In genomic region chr6:75402296-75402695, GRCh38 we compare ENCODE assay signal across 12 cellular contexts.
A peak's percentile ranks its signal among the peaks of the same experiment; 100 is the strongest.
DNase-seq lines count a peak whose midpoint lies in the region; ATAC-seq and TF ChIP-seq lines count a peak whose summit lies in the region.
"Had no signal": no experiment of that assay in that cellular context is flagged by ENCODE, and none has a peak within 500 bp of the region (broad histone marks: within the 10 kb centered on the region; RNA-seq: fewer than 3 reads in every experiment).

No MANE protein-coding gene starts in this region.

- H3K4me3 ChIP-seq in fibroblast of mammary gland (ENCODE audit: control insufficient read depth, low read depth, low read length) = no peak overlapping the region
- no peak overlapping the region for H3K4me3 ChIP-seq in rectal smooth muscle tissue (ENCODE audit: low read length)
- no peak overlapping the region for H3K4me3 ChIP-seq in smooth muscle cell
- H3K4me3 ChIP-seq: dorsolateral prefrontal cortex had no signal

- H3K9me3 ChIP-seq in smooth muscle cell (replicated peaks; ENCODE audit: low read depth) = no peaks in the 10 kb centered on the region

- H3K27me3 ChIP-seq in rectal smooth muscle tissue (ENCODE audit: control insufficient read depth, insufficient read depth, low read length) = no peaks in the 10 kb centered on the region
- no peaks in the 10 kb centered on the region for H3K27me3 ChIP-seq in smooth muscle cell (ENCODE audit: low read depth)
- H3K27me3 ChIP-seq: dorsolateral prefrontal cortex had no signal

- WGBS in smooth muscle cell (ENCODE audit: low lambda C conversion rate) = 53% methylated on average over 3 of the region's 3 CpGs

- ATAC-seq in GM18870 (IDR thresholded peaks at IDR 0.05; ENCODE audit: unreplicated experiment) = no peak

- peak; percentile 58 for DNase-seq in GM04504 (ENCODE audit: low read depth)
- peak; percentile 52 for DNase-seq in NCI-H226
- DNase-seq in fibroblast of mammary gland (ENCODE audit: low read depth) = peak; percentile 83
- no peak for DNase-seq in stimulated activated CD8-positive, alpha-beta memory T cell treated with anti-CD3 and anti-CD28 coated beads, Interleukin-4, amount 100 ng/mL, for 48 hours
- no peak for DNase-seq in smooth muscle cell (lab: John Stamatoyannopoulos, UW; ENCODE audit: unreplicated experiment)
- DNase-seq in activated CD4-positive, alpha-beta T cell treated with anti-CD3 and anti-CD28 coated beads for 48 hours = no peak
- DNase-seq: dorsolateral prefrontal cortex; NCI-H1105; SIG-M5; stimulated activated CD4-positive, alpha-beta T cell treated with anti-CD3 and anti-CD28 coated beads, Interleukin-12 subunit alpha, Interleukin-12 subunit beta, amount 100 ng/mL, for 4 hours had no signal

- no peaks in the 10 kb centered on the region for H3F3A ChIP-seq in smooth muscle cell (ENCODE audit: low read depth)

- H3K36me3 ChIP-seq in rectal smooth muscle tissue (ENCODE audit: control insufficient read depth, insufficient read depth, low read length) = no peaks in the 10 kb centered on the region
- no peaks in the 10 kb centered on the region for H3K36me3 ChIP-seq in smooth muscle cell (ENCODE audit: low read depth)

- H3K27ac ChIP-seq in rectal smooth muscle tissue (ENCODE audit: low read depth, low read length) = peak overlapping the region; percentile 44
- no peak overlapping the region for H3K27ac ChIP-seq in smooth muscle cell (ENCODE audit: low read depth)
- H3K27ac ChIP-seq: dorsolateral prefrontal cortex had no signal

- no peaks in the 10 kb centered on the region for H4K20me1 ChIP-seq in smooth muscle cell (ENCODE audit: low read depth)

- no peak for TF ChIP-seq CTCF in fibroblast of mammary gland (conservative IDR thresholded peaks at IDR 0.05; ENCODE audit: control insufficient read depth, insufficient read depth, low read depth, low read length)
- TF ChIP-seq CTCF in smooth muscle cell (IDR thresholded peaks at IDR 0.05; ENCODE audit: borderline replicate concordance, insufficient read depth, poor library complexity, severe bottlenecking) = no peak

- no peak overlapping the region for H3K4me2 ChIP-seq in smooth muscle cell

- no peaks in the 10 kb centered on the region for H3K4me1 ChIP-seq in rectal smooth muscle tissue (ENCODE audit: control insufficient read depth, insufficient read depth, low read length)
- H3K4me1 ChIP-seq in smooth muscle cell (ENCODE audit: low read depth) = no peaks in the 10 kb centered on the region

- no peak overlapping the region for H3K9ac ChIP-seq in rectal smooth muscle tissue (ENCODE audit: low read length)
- no peak overlapping the region for H3K9ac ChIP-seq in smooth muscle cell (ENCODE audit: low read depth)

- H3K79me2 ChIP-seq in smooth muscle cell (ENCODE audit: low read depth) = no peaks in the 10 kb centered on the region

- no peak overlapping the region for H2AFZ ChIP-seq in smooth muscle cell (ENCODE audit: low read depth)

Comparison
In these comparisons a context has a peak if more than half of its experiments do, and no peak if none do; other contexts are left out.
1. DNase-seq: peak in GM04504 (single experiment), NCI-H226 (single experiment) and fibroblast of mammary gland (single experiment); none in stimulated activated CD8-positive, alpha-beta memory T cell treated with anti-CD3 and anti-CD28 coated beads, Interleukin-4, amount 100 ng/mL, for 48 hours (single experiment), smooth muscle cell (single experiment) and activated CD4-positive, alpha-beta T cell treated with anti-CD3 and anti-CD28 coated beads for 48 hours (single experiment).